In the genomic region with DNA sequence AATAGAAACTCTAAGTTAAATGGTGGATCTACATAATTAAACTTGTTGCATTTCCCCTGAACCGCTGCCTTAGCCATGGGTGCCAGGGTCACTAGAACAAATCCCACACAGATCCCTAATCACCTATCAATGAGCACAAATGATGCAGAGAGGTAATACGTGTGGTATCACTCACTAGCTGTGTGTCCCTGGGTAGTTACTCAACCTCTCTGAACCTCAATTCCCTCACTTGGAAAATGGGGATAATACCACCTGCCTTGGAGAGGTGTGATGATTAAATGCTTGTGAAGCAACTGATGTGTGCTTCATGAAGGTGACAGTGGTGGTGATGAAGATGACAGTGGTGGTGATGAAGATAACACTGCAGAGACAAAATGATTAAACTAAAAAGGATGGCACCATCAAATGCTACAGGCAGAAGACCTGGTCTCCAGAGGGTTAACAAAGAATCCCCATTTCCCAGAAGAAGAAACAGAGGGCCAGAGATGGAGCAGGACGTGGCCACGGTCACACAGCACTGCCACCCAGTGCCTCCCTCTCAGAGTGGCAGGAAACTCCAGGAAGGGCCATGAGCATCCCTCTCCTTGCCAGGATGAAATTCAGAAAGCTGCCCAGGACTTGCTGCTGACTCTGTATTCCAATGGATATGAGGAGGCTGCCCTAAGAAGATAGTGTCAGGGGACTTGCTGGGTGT, we compare ENCODE assay signal across 16 cellular contexts. TPM values are rescaled to one million over a fixed set of nuclear protein-coding genes. Genes with fewer than 3 reads are reported as not detected.
"Had no signal": no experiment of that assay in that cellular context is flagged by ENCODE, and none has a peak within 500 bp of the region (broad histone marks: within the 10 kb centered on the region; RNA-seq: fewer than 3 reads in every experiment).

No MANE protein-coding gene starts in this region.

- H3K9me3 ChIP-seq: mucosa of descending colon, thyroid gland had no signal

- H3K4me3 ChIP-seq: left ventricle myocardium inferior, mucosa of descending colon, smooth muscle cell, thyroid gland had no signal

- H3K36me3 ChIP-seq: left ventricle myocardium inferior, thyroid gland had no signal

- DNase-seq: activated CD4-positive, alpha-beta T cell treated with anti-CD3 and anti-CD28 coated beads, Interleukin-2, amount 50 U/mL, for 1 hour; activated naive CD4-positive, alpha-beta T cell; activated naive CD8-positive, alpha-beta T cell treated with anti-CD3 and anti-CD28 coated beads, Interleukin-2, amount 50 U/mL, for 24 hours; erythroblast; kidney; left ventricle myocardium inferior; mucosa of descending colon; natural killer cell; stimulated activated naive CD8-positive, alpha-beta T cell treated with anti-CD3 and anti-CD28 coated beads, Interleukin-15, amount 100 ng/mL, for 72 hours; T-helper 9 cell; thyroid gland had no signal

- ATAC-seq: activated CD4-positive, CD25-positive, alpha-beta regulatory T cell treated with anti-CD3 and anti-CD28 coated beads, Interleukin-2, amount 50 U/mL, for 24 hours; activated naive CD8-positive, alpha-beta T cell treated with anti-CD3 and anti-CD28 coated beads, Interleukin-2, amount 50 U/mL, for 24 hours; natural killer cell; stimulated activated naive CD8-positive, alpha-beta T cell treated with anti-CD3 and anti-CD28 coated beads, Interleukin-15, amount 100 ng/mL, for 72 hours had no signal

- H3K27ac ChIP-seq: left ventricle myocardium inferior, thyroid gland had no signal

- H3K4me2 ChIP-seq: smooth muscle cell had no signal

RNA-seq across cellular contexts. Expression of a gene that starts 17.9 kb away (rescaled TPM):
- total RNA-seq: activated CD8-positive, alpha-beta memory T cell treated with anti-CD3 and anti-CD28 coated beads for 36 hours; activated T-helper 1 cell treated with anti-CD3 and anti-CD28 coated beads, Interleukin-12 subunit alpha, Interleukin-12 subunit beta, Interleukin-2, Interleukin-4 antibody, amounts not matched to agents 30 ng/mL and 10 ng/mL and 1 ng/mL, durations not matched to agents 14 hours and 24 hours and 36 hours; natural killer cell; progenitor cell of endocrine pancreas had no signal
